In the genomic region with DNA sequence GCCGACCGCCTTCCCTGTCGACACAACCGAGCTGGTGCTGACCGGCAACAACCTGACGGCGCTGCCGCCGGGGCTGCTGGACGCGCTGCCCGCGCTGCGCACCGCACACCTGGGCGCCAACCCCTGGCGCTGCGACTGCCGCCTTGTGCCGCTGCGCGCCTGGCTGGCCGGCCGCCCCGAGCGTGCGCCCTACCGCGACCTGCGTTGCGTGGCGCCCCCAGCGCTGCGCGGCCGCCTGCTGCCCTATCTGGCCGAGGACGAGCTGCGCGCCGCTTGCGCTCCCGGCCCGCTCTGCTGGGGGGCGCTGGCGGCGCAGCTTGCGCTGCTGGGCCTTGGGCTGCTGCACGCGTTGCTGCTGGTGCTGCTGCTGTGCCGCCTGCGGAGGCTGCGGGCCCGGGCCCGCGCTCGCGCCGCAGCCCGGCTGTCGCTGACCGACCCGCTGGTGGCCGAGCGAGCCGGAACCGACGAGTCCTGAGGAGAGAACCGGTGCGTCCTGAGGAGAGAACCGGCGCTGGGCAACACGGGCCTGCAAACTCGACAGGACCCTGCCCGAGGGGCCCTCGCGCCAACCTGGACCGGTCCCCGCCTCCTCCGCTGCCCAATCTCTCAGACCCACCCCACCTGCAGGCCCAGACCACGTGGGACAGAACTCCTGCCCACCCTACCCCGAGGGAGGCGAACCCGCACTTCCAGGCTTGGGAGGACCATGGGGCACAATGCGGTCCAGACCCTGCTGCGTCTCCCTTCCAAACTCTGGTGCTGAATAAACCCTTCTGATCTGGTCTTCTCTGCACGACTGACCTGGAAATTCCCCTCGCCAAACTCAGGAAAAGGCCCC, we compare ENCODE assay signal across 9 cellular contexts. TPM values are rescaled to one million over a fixed set of nuclear protein-coding genes. Genes with fewer than 3 reads are reported as not detected.
A peak's percentile ranks its signal among the peaks of the same experiment; 100 is the strongest.
DNase-seq lines count a peak whose midpoint lies in the region; ATAC-seq and TF ChIP-seq lines count a peak whose summit lies in the region.
"Had no signal": no experiment of that assay in that cellular context is flagged by ENCODE, and none has a peak within 500 bp of the region (broad histone marks: within the 10 kb centered on the region; RNA-seq: fewer than 3 reads in every experiment).

No MANE protein-coding gene starts in this region.

- WGBS in thymus = 10% methylated on average over 88 of the region's 88 CpGs

- peaks cover 51% of the 10 kb centered on the region for H3K27me3 ChIP-seq in thymus (ENCODE audit: control insufficient read depth, insufficient read depth)

- no peak for DNase-seq in activated CD8-positive, alpha-beta memory T cell treated with anti-CD3 and anti-CD28 coated beads, Interleukin-2, amount 10 ng/mL, durations not matched to agents 7 days and 5 days
- no peak for DNase-seq in activated CD8-positive, alpha-beta memory T cell treated with anti-CD3 and anti-CD28 coated beads, Interleukin-2, amount 50 U/mL, for 4 hours
- DNase-seq in activated naive CD4-positive, alpha-beta T cell treated with anti-CD3 and anti-CD28 coated beads for 36 hours = peak; percentile 48
- DNase-seq in kidney glomerular epithelial cell (lab: John Stamatoyannopoulos, UW) (peak; percentile 21), C1 segment of cervical spinal cord (lab: John Stamatoyannopoulos, UW) (no peak), MCF 10A (ENCODE audit: unreplicated experiment) (no peak), superior temporal gyrus (ENCODE audit: extremely low spot score) (no peak)

- no TSS peak for BruUV-seq in MCF 10A (replicated peaks; lab: Mats Ljungman, UMichigan)

- peak; percentile 66 for ATAC-seq in activated CD8-positive, alpha-beta memory T cell treated with anti-CD3 and anti-CD28 coated beads, Interleukin-2, amount 10 ng/mL, durations not matched to agents 7 days and 5 days

- H3K27ac ChIP-seq in thymus (ENCODE audit: low read depth) = no peak overlapping the region

- H3K36me3 Mint-ChIP-seq in activated CD8-positive, alpha-beta memory T cell treated with anti-CD3 and anti-CD28 coated beads, Interleukin-2, amount 10 ng/mL, durations not matched to agents 7 days and 5 days = no peaks in the 10 kb centered on the region
- H3K36me3 Mint-ChIP-seq in activated naive CD4-positive, alpha-beta T cell treated with anti-CD3 and anti-CD28 coated beads for 36 hours (ENCODE audit: low read depth) = no peaks in the 10 kb centered on the region
- H3K36me3 Mint-ChIP-seq in MCF 10A (ENCODE audit: insufficient read depth, unreplicated experiment) = no peaks in the 10 kb centered on the region

- H3K9me3 ChIP-seq in thymus (ENCODE audit: control insufficient read depth) = no peaks in the 10 kb centered on the region

- no peak overlapping the region for H3K27ac Mint-ChIP-seq in activated CD8-positive, alpha-beta memory T cell treated with anti-CD3 and anti-CD28 coated beads, Interleukin-2, amount 10 ng/mL, durations not matched to agents 7 days and 5 days
- no peak overlapping the region for H3K27ac Mint-ChIP-seq in activated naive CD4-positive, alpha-beta T cell treated with anti-CD3 and anti-CD28 coated beads for 36 hours
- no peak overlapping the region for H3K27ac Mint-ChIP-seq in MCF 10A (ENCODE audit: low read depth, unreplicated experiment)

- H3K4me1 ChIP-seq in thymus (ENCODE audit: control insufficient read depth, insufficient read depth, low read length) = peaks cover 2% of the 10 kb centered on the region

- H3K4me3 ChIP-seq in thymus (ENCODE audit: low read length) = peak overlapping the region; percentile 35

- no peaks in the 10 kb centered on the region for H3K36me3 ChIP-seq in thymus (ENCODE audit: control insufficient read depth, insufficient read depth)

- CTCF ChIA-PET in activated CD8-positive, alpha-beta memory T cell treated with anti-CD3 and anti-CD28 coated beads, Interleukin-2, amount 10 ng/mL, durations not matched to agents 7 days and 5 days (lab: Charles Lee) = interaction anchor here (1.0 to 2.0 kb wide), 5 partner anchors 13 to 186 kb away, joined by 3 to 8 read pairs (median 3); no protein-coding TSS in a partner anchor
- CTCF ChIA-PET in activated naive CD4-positive, alpha-beta T cell treated with anti-CD3 and anti-CD28 coated beads for 36 hours (lab: Charles Lee) = interaction anchor here (0.6 to 1.4 kb wide), 5 partner anchors 38 to 295 kb away, joined by 3 to 8 read pairs (median 3); no protein-coding TSS in a partner anchor
- CTCF ChIA-PET in MCF 10A (lab: Yijun Ruan, JAX) = interaction anchor here (0.7 kb wide), 1 partner anchor 12 kb away, joined by 4 read pairs; no protein-coding TSS in a partner anchor

- no peak for TF ChIP-seq CTCF in MCF 10A (IDR thresholded peaks at IDR 0.05; ENCODE audit: unreplicated experiment)

- peaks cover 11% of the 10 kb centered on the region for H3K4me1 Mint-ChIP-seq in activated CD8-positive, alpha-beta memory T cell treated with anti-CD3 and anti-CD28 coated beads, Interleukin-2, amount 10 ng/mL, durations not matched to agents 7 days and 5 days
- peaks cover 16% of the 10 kb centered on the region for H3K4me1 Mint-ChIP-seq in activated naive CD4-positive, alpha-beta T cell treated with anti-CD3 and anti-CD28 coated beads for 36 hours (ENCODE audit: low read depth)
- H3K4me1 Mint-ChIP-seq in MCF 10A (ENCODE audit: insufficient read depth, unreplicated experiment) = no peaks in the 10 kb centered on the region

- H3K9me3 Mint-ChIP-seq in activated CD8-positive, alpha-beta memory T cell treated with anti-CD3 and anti-CD28 coated beads, Interleukin-2, amount 10 ng/mL, durations not matched to agents 7 days and 5 days (ENCODE audit: low read depth) = no peaks in the 10 kb centered on the region
- no peaks in the 10 kb centered on the region for H3K9me3 Mint-ChIP-seq in activated naive CD4-positive, alpha-beta T cell treated with anti-CD3 and anti-CD28 coated beads for 36 hours
- peaks cover 9% of the 10 kb centered on the region for H3K9me3 Mint-ChIP-seq in MCF 10A (ENCODE audit: unreplicated experiment)

- no peak overlapping the region for H3K4me3 Mint-ChIP-seq in activated CD8-positive, alpha-beta memory T cell treated with anti-CD3 and anti-CD28 coated beads, Interleukin-2, amount 10 ng/mL, durations not matched to agents 7 days and 5 days
- H3K4me3 Mint-ChIP-seq in activated naive CD4-positive, alpha-beta T cell treated with anti-CD3 and anti-CD28 coated beads for 36 hours = peak overlapping the region; percentile 27
- no peak overlapping the region for H3K4me3 Mint-ChIP-seq in MCF 10A (ENCODE audit: unreplicated experiment)

- POLR2A ChIA-PET in MCF 10A (lab: Yijun Ruan, JAX) = no interaction called here

- H3K27me3 Mint-ChIP-seq in activated CD8-positive, alpha-beta memory T cell treated with anti-CD3 and anti-CD28 coated beads, Interleukin-2, amount 10 ng/mL, durations not matched to agents 7 days and 5 days = peaks cover 52% of the 10 kb centered on the region
- H3K27me3 Mint-ChIP-seq in activated naive CD4-positive, alpha-beta T cell treated with anti-CD3 and anti-CD28 coated beads for 36 hours (ENCODE audit: low read depth) = peaks cover 41% of the 10 kb centered on the region
- no peaks in the 10 kb centered on the region for H3K27me3 Mint-ChIP-seq in MCF 10A (ENCODE audit: insufficient read depth, unreplicated experiment)

- intact Hi-C loops in activated naive CD4-positive, alpha-beta T cell treated with anti-CD3 and anti-CD28 coated beads for 36 hours (cut with micrococcal nuclease) = no loop called here
- intact Hi-C loops in MCF 10A (cut with micrococcal nuclease) = no loop called here

RNA-seq across cellular contexts. Expression of a gene that starts 0.9 kb away (rescaled TPM):
- not detected for total RNA-seq in activated CD8-positive, alpha-beta memory T cell treated with anti-CD3 and anti-CD28 coated beads, Interleukin-2, amount 10 ng/mL, durations not matched to agents 7 days and 5 days
- total RNA-seq in activated naive CD4-positive, alpha-beta T cell treated with anti-CD3 and anti-CD28 coated beads for 36 hours = not detected
- polyA plus RNA-seq in thymus = 9.6 TPM
- 0.37 and 0.83 TPM in 2 replicates for total RNA-seq in MCF 10A (2022)

RNA-seq across cellular contexts. Expression of a gene that starts 9.9 kb away (rescaled TPM):
- under 1 TPM in 1 of 2 experiments, not detected in 1; 0.30 TPM for total RNA-seq in activated CD8-positive, alpha-beta memory T cell treated with anti-CD3 and anti-CD28 coated beads, Interleukin-2, amount 10 ng/mL, durations not matched to agents 7 days and 5 days
- total RNA-seq in activated naive CD4-positive, alpha-beta T cell treated with anti-CD3 and anti-CD28 coated beads for 36 hours = under 1 TPM; 0.47 to 0.81 TPM
- polyA plus RNA-seq in thymus = 22.2 TPM
- 2.0 and 3.5 TPM in 2 replicates for total RNA-seq in MCF 10A (2022)

RNA-seq across cellular contexts. Expression of a gene that starts 36.4 kb away (rescaled TPM):
- total RNA-seq in activated CD8-positive, alpha-beta memory T cell treated with anti-CD3 and anti-CD28 coated beads, Interleukin-2, amount 10 ng/mL, durations not matched to agents 7 days and 5 days = 1 to 10 TPM in 1 of 2 experiments, under 1 TPM in 1; 0.91 to 1.1 TPM
- not detected for total RNA-seq in activated naive CD4-positive, alpha-beta T cell treated with anti-CD3 and anti-CD28 coated beads for 36 hours
- polyA plus RNA-seq in thymus = 0.96 TPM
- not detected in 2 replicates for total RNA-seq in MCF 10A (2022)
- total RNA-seq: temporal lobe had no signal

Comparison
In these comparisons a context has a peak if more than half of its experiments do, and no peak if none do; other contexts are left out.
1. DNase-seq: peak in activated naive CD4-positive, alpha-beta T cell treated with anti-CD3 and anti-CD28 coated beads for 36 hours (single experiment) and kidney glomerular epithelial cell (single experiment); none in activated CD8-positive, alpha-beta memory T cell treated with anti-CD3 and anti-CD28 coated beads, Interleukin-2, amount 10 ng/mL, durations not matched to agents 7 days and 5 days (single experiment), activated CD8-positive, alpha-beta memory T cell treated with anti-CD3 and anti-CD28 coated beads, Interleukin-2, amount 50 U/mL, for 4 hours (single experiment), C1 segment of cervical spinal cord (0 of 14), MCF 10A (single experiment) and superior temporal gyrus (single experiment).